Comparison of ENCODE assay signal across 28 cellular contexts in the genomic region with DNA sequence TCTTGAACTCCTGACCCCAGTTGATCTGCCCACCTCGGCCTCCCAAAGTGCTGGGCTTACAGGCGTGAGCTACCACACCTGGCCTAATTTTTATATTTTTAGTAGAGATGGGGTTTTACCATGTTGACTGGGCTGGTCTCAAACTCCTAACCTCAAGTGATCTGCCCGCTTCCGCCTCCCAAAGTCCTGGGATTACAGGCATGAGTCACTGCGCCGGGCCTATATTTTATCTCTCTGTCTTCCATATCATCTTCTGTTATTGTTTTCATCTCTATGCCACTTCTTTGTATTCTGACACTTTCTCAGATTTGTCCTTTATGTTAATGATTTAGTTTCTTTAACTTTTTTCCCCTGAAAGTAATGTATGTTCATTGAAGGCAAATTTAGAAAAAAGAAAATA.
"Had no signal": no experiment of that assay in that cellular context is flagged by ENCODE, and none has a peak within 500 bp of the region (broad histone marks: within the 10 kb centered on the region; RNA-seq: fewer than 3 reads in every experiment).

No MANE protein-coding gene starts in this region.

- H3K9me3 Mint-ChIP-seq: dendritic cell treated with granulocyte-macrophage colony-stimulating factor and Interleukin-4, amounts not matched to agents 40 ng/mL and 50 ng/mL, for 4 days; effector memory CD8-positive, alpha-beta T cell; endodermal cell had no signal

- ATAC-seq: effector memory CD8-positive, alpha-beta T cell; esophagus mucosa; foreskin keratinocyte; gastrocnemius medialis; gastroesophageal sphincter; heart left ventricle; heart right ventricle had no signal

- H3K4me3 Mint-ChIP-seq: dendritic cell treated with granulocyte-macrophage colony-stimulating factor and Interleukin-4, amounts not matched to agents 40 ng/mL and 50 ng/mL, for 4 days; effector memory CD8-positive, alpha-beta T cell; endodermal cell had no signal

- H3K27me3 Mint-ChIP-seq: dendritic cell treated with granulocyte-macrophage colony-stimulating factor and Interleukin-4, amounts not matched to agents 40 ng/mL and 50 ng/mL, for 4 days; effector memory CD8-positive, alpha-beta T cell had no signal

- H3K4me1 ChIP-seq: colonic mucosa, esophagus muscularis mucosa, esophagus squamous epithelium, foreskin keratinocyte, gastrocnemius medialis, gastroesophageal sphincter, heart left ventricle, heart right ventricle had no signal

- H3K27ac Mint-ChIP-seq: dendritic cell treated with granulocyte-macrophage colony-stimulating factor and Interleukin-4, amounts not matched to agents 40 ng/mL and 50 ng/mL, for 4 days; effector memory CD8-positive, alpha-beta T cell; endodermal cell had no signal

- FAIRE-seq: colon, endometrium, endothelial cell of umbilical vein had no signal

- H3K4me3 ChIP-seq: colonic mucosa, coronary artery, dorsolateral prefrontal cortex, esophagus muscularis mucosa, esophagus squamous epithelium, gastrocnemius medialis, gastroesophageal sphincter, heart left ventricle, heart right ventricle had no signal

- H3K27me3 ChIP-seq: colonic mucosa, dorsolateral prefrontal cortex, esophagus muscularis mucosa, esophagus squamous epithelium, foreskin keratinocyte, gastrocnemius medialis, gastroesophageal sphincter, heart left ventricle, heart right ventricle had no signal

- DNase-seq: colonic mucosa; cortex of kidney; dermis blood vessel endothelial cell; dorsolateral prefrontal cortex; effector CD4-positive, alpha-beta T cell; effector CD8-positive, alpha-beta T cell; effector memory CD4-positive, alpha-beta T cell; effector memory CD8-positive, alpha-beta T cell; endodermal cell; erythroblast; esophagus squamous epithelium; foreskin fibroblast; foreskin keratinocyte; foreskin melanocyte; gastrocnemius medialis; glutamatergic neuron; head of caudate nucleus; heart left ventricle; heart right ventricle had no signal

- H3K27ac ChIP-seq: colonic mucosa, coronary artery, dorsolateral prefrontal cortex, epithelial cell of prostate, esophagus muscularis mucosa, esophagus squamous epithelium, foreskin keratinocyte, gastrocnemius medialis, gastroesophageal sphincter, heart left ventricle, heart right ventricle had no signal

- H3K9me3 ChIP-seq: colonic mucosa, esophagus muscularis mucosa, esophagus squamous epithelium, gastrocnemius medialis, gastroesophageal sphincter, heart left ventricle, heart right ventricle had no signal
